Comparison of ENCODE assay signal across 17 cellular contexts in the genomic region with DNA sequence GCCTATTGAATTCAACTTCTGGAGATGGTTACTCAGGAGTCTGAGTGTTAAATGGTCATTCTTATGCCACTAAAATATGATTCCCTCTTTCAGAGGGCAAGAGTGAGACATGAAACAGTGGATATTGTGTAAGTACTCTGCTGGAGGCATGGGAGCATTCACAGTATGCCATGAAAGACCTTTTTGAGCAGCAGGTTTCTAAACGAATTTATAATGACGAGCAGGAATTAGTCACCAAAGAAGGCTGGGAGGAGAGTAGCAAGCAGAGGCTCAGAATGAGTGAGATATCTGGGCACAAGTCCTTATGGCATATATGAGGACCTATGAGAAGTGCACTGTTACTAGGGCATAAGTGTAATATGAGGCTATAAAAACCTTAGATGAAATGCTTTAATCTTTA. TPM values are rescaled to one million over a fixed set of nuclear protein-coding genes. Genes with fewer than 3 reads are reported as not detected.
A peak's percentile ranks its signal among the peaks of the same experiment; 100 is the strongest.
DNase-seq lines count a peak whose midpoint lies in the region; ATAC-seq, FAIRE-seq and TF ChIP-seq lines count a peak whose summit lies in the region.
"Had no signal": no experiment of that assay in that cellular context is flagged by ENCODE, and none has a peak within 500 bp of the region (broad histone marks: within the 10 kb centered on the region; RNA-seq: fewer than 3 reads in every experiment).

No MANE protein-coding gene starts in this region.

- H3K27me3 ChIP-seq in bronchial epithelial cell (ENCODE audit: control insufficient read depth, insufficient read depth, low read length) (no peaks in the 10 kb centered on the region), HAP-1 (ENCODE audit: low read depth) (no peaks in the 10 kb centered on the region; the same call in 1 of the 2 replicates)

- peak; percentile 26 for ATAC-seq in GM18520 (IDR thresholded peaks at IDR 0.05; ENCODE audit: unreplicated experiment)
- ATAC-seq in HG03097 (IDR thresholded peaks at IDR 0.05; ENCODE audit: low FRiP score, unreplicated experiment), result no peak
- ATAC-seq: GM23338; naive thymus-derived CD8-positive, alpha-beta T cell had no signal

- H3K36me3 ChIP-seq in bronchial epithelial cell (ENCODE audit: control insufficient read depth, insufficient read depth, low read length) (no peaks in the 10 kb centered on the region), HAP-1 (replicated peaks) (no peaks in the 10 kb centered on the region)
- H3K36me3 ChIP-seq: prostate gland had no signal

- H3K4me1 ChIP-seq in HAP-1, result peaks cover 11% of the 10 kb centered on the region
- H3K4me1 ChIP-seq: prostate gland had no signal

- DNase-seq in COLO829 (ENCODE audit: low spot score) (peak; percentile 42), HT1080 (ENCODE audit: low read depth) (peak; percentile 10), bronchial epithelial cell (ENCODE audit: low read depth) (peak; percentile 15), HAP-1 (ENCODE audit: low spot score in 2 of 2) (no peak), RPMI8226 (no peak)
- DNase-seq: activated CD4-positive, CD25-positive, alpha-beta regulatory T cell; AML-193; cortex of kidney; head of caudate nucleus; naive thymus-derived CD8-positive, alpha-beta T cell; NCI-H1092; NCI-H774 had no signal

- no peaks in the 10 kb centered on the region for H3K9me3 ChIP-seq in HAP-1
- H3K9me3 ChIP-seq: prostate gland had no signal

- in situ Hi-C loops in HAP-1 (cut with MboI; ENCODE audit: low sequenced_read_pairs), result no loop called here

- TF ChIP-seq CTCF in bronchial epithelial cell (IDR thresholded peaks at IDR 0.05; ENCODE audit: insufficient read depth, low read length, severe bottlenecking), result no peak

- H3K4me3 ChIP-seq in bronchial epithelial cell (ENCODE audit: low read depth, low read length) (no peak overlapping the region), HAP-1 (no peak overlapping the region)
- H3K4me3 ChIP-seq: GM23338, prostate gland had no signal

- FAIRE-seq in bronchial epithelial cell (lab: Jason Lieb, UNC), result no peak
- FAIRE-seq: D721Med had no signal

RNA-seq across cellular contexts. Expression of a gene that starts 10.9 kb away (rescaled TPM):
- total RNA-seq in HT1080 (2014; rRNA removed; shearing (Covaris generic)), result 0.40 TPM in 2 replicates
- 0.43 and 0.81 TPM in 2 replicates for polyA plus RNA-seq in HT1080 (2015; cell fraction: cytosol; rRNA removed)
- 0.93 and 1.2 TPM in 2 replicates for polyA plus RNA-seq in HT1080 (2015; cell fraction: nucleus; rRNA removed)
- total RNA-seq in bronchial epithelial cell, result under 0.01 and 0.26 TPM in 2 replicates

Comparison
In these comparisons a context has a peak if more than half of its experiments do, and no peak if none do; other contexts are left out.
1. DNase-seq: peak in COLO829 (single experiment), HT1080 (single experiment) and bronchial epithelial cell (single experiment); none in HAP-1 (0 of 2) and RPMI8226 (single experiment).